Comparison of ENCODE assay signal across 1 cellular context in genomic region chr5:109707531-109707930, GRCh38.
TF ChIP-seq lines count a peak whose summit lies in the region.

No MANE protein-coding gene starts in this region.

TF ChIP-seq in HepG2, 621 proteins besides CTCF, POLR2A, EP300 and RAD21 (continued from another document and continues in another):
- TF ChIP-seq ZNF142 (CRISPR knock-in tag; IDR thresholded peaks at IDR 0.05) (no peak), MXD3 (CRISPR knock-in tag; IDR thresholded peaks at IDR 0.05) (no peak), SNAPC5 (CRISPR knock-in tag; IDR thresholded peaks at IDR 0.05; ENCODE audit: borderline replicate concordance) (no peak), ZNF570 (CRISPR knock-in tag; IDR thresholded peaks at IDR 0.05; ENCODE audit: borderline replicate concordance) (no peak), ZNF160 (CRISPR knock-in tag; IDR thresholded peaks at IDR 0.05) (no peak), GATAD1 (CRISPR knock-in tag; IDR thresholded peaks at IDR 0.05) (no peak), RFXAP (CRISPR knock-in tag; IDR thresholded peaks at IDR 0.05; ENCODE audit: borderline replicate concordance) (no peak), XBP1 (CRISPR knock-in tag; IDR thresholded peaks at IDR 0.05) (no peak), ZNF18 (CRISPR knock-in tag; IDR thresholded peaks at IDR 0.05; ENCODE audit: insufficient replicate concordance) (no peak), KLF9 (CRISPR knock-in tag; IDR thresholded peaks at IDR 0.05; ENCODE audit: low read depth) (no peak), KAT7 (CRISPR knock-in tag; IDR thresholded peaks at IDR 0.05; ENCODE audit: borderline replicate concordance) (no peak), NFAT5 (CRISPR knock-in tag; IDR thresholded peaks at IDR 0.05) (no peak), FOXA3 (CRISPR knock-in tag; IDR thresholded peaks at IDR 0.05) (peak; percentile 68), CCDC6 (CRISPR knock-in tag; IDR thresholded peaks at IDR 0.05) (no peak), SOX13 (IDR thresholded peaks at IDR 0.05) (no peak), SOX13 (CRISPR knock-in tag; conservative IDR thresholded peaks at IDR 0.05 in 1 of 2, IDR thresholded peaks at IDR 0.05 in 1 of 2) (0 out of 4 replicates have a peak, but pooled peaks of 1 of the 2 experiments have one; percentile 28), ZSCAN22 (CRISPR knock-in tag; IDR thresholded peaks at IDR 0.05) (no peak), ZSCAN25 (CRISPR knock-in tag; IDR thresholded peaks at IDR 0.05) (peak; percentile 64; the same call in 1 of the 2 replicates), ZNF781 (CRISPR knock-in tag; IDR thresholded peaks at IDR 0.05; ENCODE audit: borderline replicate concordance, not compliant biosample characterization) (no peak), GRHL1 (CRISPR knock-in tag; conservative IDR thresholded peaks at IDR 0.05) (no peak), PRDM10 (CRISPR knock-in tag; IDR thresholded peaks at IDR 0.05; ENCODE audit: low read depth) (no peak), PAXIP1 (CRISPR knock-in tag; conservative IDR thresholded peaks at IDR 0.05) (0 out of 2 replicates have a peak, but pooled peaks have one; percentile 23), POGZ (CRISPR knock-in tag; IDR thresholded peaks at IDR 0.05) (0 out of 2 replicates have a peak, but pooled peaks have one; percentile 15), ZNF44 (CRISPR knock-in tag; IDR thresholded peaks at IDR 0.05) (no peak), NR2F2 (IDR thresholded peaks at IDR 0.05; ENCODE audit: borderline replicate concordance, low read depth) (no peak), ZNF207 (IDR thresholded peaks at IDR 0.05; ENCODE audit: borderline replicate concordance) (no peak), ZNF644 (CRISPR knock-in tag; IDR thresholded peaks at IDR 0.05; ENCODE audit: low read depth) (peak; percentile 84), ZNF333 (CRISPR knock-in tag; IDR thresholded peaks at IDR 0.05; ENCODE audit: borderline replicate concordance) (no peak), CREM (IDR thresholded peaks at IDR 0.05) (peak; percentile 13; the same call in 1 of the 2 replicates), CREM (CRISPR knock-in tag; IDR thresholded peaks at IDR 0.05) (no peak), SAP130 (CRISPR knock-in tag; IDR thresholded peaks at IDR 0.05; ENCODE audit: low read depth) (0 out of 2 replicates have a peak, but pooled peaks have one; percentile 33), CCAR2 (optimal IDR thresholded peaks at IDR 0.05; ENCODE audit: low read depth, low read length) (no peak), RFX3 (CRISPR knock-in tag; IDR thresholded peaks at IDR 0.05) (no peak)
